ENCODE assay signal across 8 cellular contexts in genomic region chr1:183804916-183805734, GRCh38. TPM values are rescaled to one million over a fixed set of nuclear protein-coding genes. Genes with fewer than 3 reads are reported as not detected.
A peak's percentile ranks its signal among the peaks of the same experiment; 100 is the strongest.
DNase-seq lines count a peak whose midpoint lies in the region; ATAC-seq and TF ChIP-seq lines count a peak whose summit lies in the region.

Gene RGL1, plus strand, starts transcription at chr1:183805120. Its CDS starts 178 bp downstream, at chr1:183805298.

- H3K4me3 ChIP-seq in BLaER1 (peak within 1 kb of the TSS; percentile 75), PC-9 (peak within 1 kb of the TSS; percentile 77), ascending aorta (peak within 1 kb of the TSS; percentile 87 to 91), right atrium auricular region (peak within 1 kb of the TSS; percentile 59 to 68), trophoblast cell (ENCODE audit: low read depth, low read length) (peak within 1 kb of the TSS; percentile 86)

- no peak within 1 kb of the TSS for H2AK5ac ChIP-seq in trophoblast cell (ENCODE audit: low read length)

- in situ Hi-C loops in GM18951 (cut with MboI; ENCODE audit: low sequenced_read_pairs, unreplicated experiment), result no loop called here

- peaks cover 24% of the 10 kb centered on the region for H3K9me3 ChIP-seq in BLaER1
- peaks cover 16% of the 10 kb centered on the region for H3K9me3 ChIP-seq in PC-9 (ENCODE audit: insufficient read depth, low read depth)
- peaks cover 0 to 4% of the 10 kb centered on the region in 2 donors for H3K9me3 ChIP-seq in ascending aorta
- peaks cover 0 to 10% of the 10 kb centered on the region in 2 donors for H3K9me3 ChIP-seq in right atrium auricular region
- peaks cover 2% of the 10 kb centered on the region for H3K9me3 ChIP-seq in trophoblast cell (ENCODE audit: insufficient read depth, low read depth, low read length)

- H3K9ac ChIP-seq in BLaER1, result peak within 1 kb of the TSS; percentile 86
- H3K9ac ChIP-seq in trophoblast cell (ENCODE audit: low read length), result peak within 1 kb of the TSS; percentile 33

- no peaks in the 10 kb centered on the region for H3K9me2 ChIP-seq in PC-9 (ENCODE audit: insufficient read depth)

- peak within 1 kb of the TSS; percentile 81 for H3K14ac ChIP-seq in trophoblast cell (ENCODE audit: low read length)

- WGBS in trophoblast cell (ENCODE audit: extremely low coverage, insufficient coverage, insufficient read length), result no CpG with 5 or more reads among the region's 56 CpGs

- peak within 1 kb of the TSS; percentile 59 for H4K8ac ChIP-seq in trophoblast cell (ENCODE audit: low read depth, low read length)

- intact Hi-C loops in PC-9 (cut with micrococcal nuclease; ENCODE audit: unreplicated experiment) (loop anchor here (1.0 to 2.0 kb wide), 2 partner anchors 106 to 111 kb away; no protein-coding TSS in a partner anchor), ascending aorta (cut with DNase I) (loop anchor here (5.0 kb wide), 1 partner anchor 37 kb away; no protein-coding TSS in a partner anchor)

- peak; percentile 79 for TF ChIP-seq POLR2A in GM18951 (IDR thresholded peaks at IDR 0.05; ENCODE audit: extremely low read depth, insufficient read depth, insufficient read length)

- H2BK12ac ChIP-seq in trophoblast cell (ENCODE audit: low read length), result peak within 1 kb of the TSS; percentile 78

- H3K27ac ChIP-seq in BLaER1, result peak within 1 kb of the TSS; percentile 83
- H3K27ac ChIP-seq in PC-9, result peak within 1 kb of the TSS; percentile 66
- peak within 1 kb of the TSS; percentile 63 to 68 for H3K27ac ChIP-seq in ascending aorta
- H3K27ac ChIP-seq in right atrium auricular region, result peak within 1 kb of the TSS; percentile 78 to 81
- H3K27ac ChIP-seq in trophoblast cell (ENCODE audit: low read depth, low read length), result peak within 1 kb of the TSS; percentile 77

- no peak for TF ChIP-seq CTCF in PC-9 (conservative IDR thresholded peaks at IDR 0.05)
- no peak for TF ChIP-seq CTCF in ascending aorta (IDR thresholded peaks at IDR 0.05)
- no peak for TF ChIP-seq CTCF in right atrium auricular region (IDR thresholded peaks at IDR 0.05)

- BruUV-seq in PC-9 (replicated peaks; lab: Mats Ljungman, UMichigan), result TSS peak; percentile 69

- H3F3A ChIP-seq in PC-9 (ENCODE audit: insufficient read depth, low read depth), result peaks cover 22% of the 10 kb centered on the region

- H4K91ac ChIP-seq in trophoblast cell (ENCODE audit: low read depth, low read length), result peak within 1 kb of the TSS; percentile 89

- H3K4me1 ChIP-seq in BLaER1 (peaks cover 48% of the 10 kb centered on the region), PC-9 (replicated peaks; ENCODE audit: insufficient read depth) (peaks cover 36% of the 10 kb centered on the region), ascending aorta (peaks cover 0 to 14% of the 10 kb centered on the region in 2 donors), right atrium auricular region (peaks cover 0 to 20% of the 10 kb centered on the region in 2 donors), trophoblast cell (ENCODE audit: control insufficient read depth in 1 of 2, insufficient read depth in 2 of 2, low read length in 2 of 2) (peaks cover 2 to 13% of the 10 kb centered on the region in 2 experiments)

- peaks cover 6% of the 10 kb centered on the region for H3K79me1 ChIP-seq in trophoblast cell (ENCODE audit: low read length)

- peak within 1 kb of the TSS; percentile 86 for H3K18ac ChIP-seq in trophoblast cell (ENCODE audit: low read length)

- no peak within 1 kb of the TSS for H3K23ac ChIP-seq in trophoblast cell (ENCODE audit: low read length)

- no peak within 1 kb of the TSS for H3K4ac ChIP-seq in trophoblast cell (ENCODE audit: low read depth, low read length)

- peak within 1 kb of the TSS; percentile 65 for H2BK5ac ChIP-seq in trophoblast cell (ENCODE audit: low read depth, low read length, poor library complexity)

- H3K36me3 ChIP-seq in BLaER1 (peaks cover 26% of the 10 kb centered on the region), PC-9 (ENCODE audit: low read depth) (no peaks in the 10 kb centered on the region), ascending aorta (no peaks in the 10 kb centered on the region), right atrium auricular region (no peaks in the 10 kb centered on the region), trophoblast cell (ENCODE audit: control insufficient read depth in 1 of 2, insufficient read depth in 2 of 2, low read length in 2 of 2) (no peaks in the 10 kb centered on the region)

- POLR2A ChIA-PET in PC-9 (lab: Charles Lee; ENCODE audit: unreplicated experiment), result interaction anchor here (0.7 kb wide), 1 partner anchor 116 kb away, joined by 3 read pairs; no protein-coding TSS in a partner anchor

- DNase-seq in PC-9, result peak; percentile 68 to 91
- DNase-seq in ascending aorta (ENCODE audit: low spot score in 2 of 2), result peak in 1 of 2 donors; percentile 82
- DNase-seq in right atrium auricular region (ENCODE audit: low spot score), result peak; percentile 85
- peak; percentile 83 to 95 for DNase-seq in trophoblast cell
- no peak for DNase-seq in germinal center (ENCODE audit: low spot score)

- H4K20me1 ChIP-seq in BLaER1 (peaks cover 7% of the 10 kb centered on the region; the same call in 1 of the 2 replicates), PC-9 (ENCODE audit: insufficient read depth) (no peaks in the 10 kb centered on the region)

- H3K27me3 ChIP-seq in BLaER1 (no peaks in the 10 kb centered on the region), PC-9 (ENCODE audit: insufficient read depth, low read depth) (no peaks in the 10 kb centered on the region), ascending aorta (no peaks in the 10 kb centered on the region), right atrium auricular region (no peaks in the 10 kb centered on the region), trophoblast cell (ENCODE audit: insufficient read depth, low read length) (no peaks in the 10 kb centered on the region)

- H2BK120ac ChIP-seq in trophoblast cell (ENCODE audit: insufficient read depth, low read length, poor library complexity), result peak within 1 kb of the TSS; percentile 44

- ATAC-seq in HG03175 (IDR thresholded peaks at IDR 0.05; ENCODE audit: unreplicated experiment), result peak; percentile 57

- CTCF ChIA-PET in PC-9 (lab: Charles Lee), result no interaction called here

- H4K12ac ChIP-seq in trophoblast cell (ENCODE audit: low read depth, low read length), result peak within 1 kb of the TSS; percentile 35

- H3K79me2 ChIP-seq in PC-9 (ENCODE audit: low read depth) (peaks cover 6% of the 10 kb centered on the region; the same call in 1 of the 2 replicates), trophoblast cell (ENCODE audit: control insufficient read depth, insufficient read depth, low read length, poor library complexity) (peaks cover 4% of the 10 kb centered on the region)

- H3K4me2 ChIP-seq in BLaER1 (peak within 1 kb of the TSS; percentile 91), PC-9 (peak within 1 kb of the TSS; percentile 82), trophoblast cell (ENCODE audit: low read length) (peak within 1 kb of the TSS; percentile 81)

- peak within 1 kb of the TSS; percentile 89 for H2AFZ ChIP-seq in PC-9
- H2AFZ ChIP-seq in trophoblast cell (ENCODE audit: insufficient read depth, low read length, poor library complexity), result peak within 1 kb of the TSS; percentile 77

RNA-seq across cellular contexts. Expression of gene RGL1, which starts in this region (rescaled TPM):
- total RNA-seq in PC-9 (2021), result 2.1 and 2.6 TPM in 2 replicates
- total RNA-seq in ascending aorta, result 23.1 TPM
- total RNA-seq in right atrium auricular region, result 10 to 100 TPM; 14.9 to 22.7 TPM
- 4.7 and 4.9 TPM in 2 replicates for polyA plus RNA-seq in trophoblast cell (2013)
